In the genomic region with DNA sequence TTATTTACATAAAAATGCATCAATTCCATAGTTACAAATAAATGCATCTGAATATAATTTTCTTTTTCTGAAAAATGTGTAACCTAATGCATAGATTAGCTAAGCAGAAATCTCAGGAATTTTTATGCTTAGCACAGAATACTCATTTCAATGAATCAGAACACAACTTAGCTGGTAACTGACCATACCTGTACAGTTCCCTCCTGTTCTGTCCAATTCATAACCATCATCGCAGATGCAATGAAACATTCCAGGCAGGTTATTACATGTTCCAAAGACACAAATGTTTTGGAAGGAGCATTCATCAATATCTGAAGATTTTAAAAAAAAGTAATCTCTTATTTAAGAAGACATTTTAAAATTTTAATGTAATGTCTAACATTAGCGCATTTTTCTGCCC, we compare ENCODE assay signal across 28 cellular contexts.
"Had no signal": no experiment of that assay in that cellular context is flagged by ENCODE, and none has a peak within 500 bp of the region (broad histone marks: within the 10 kb centered on the region; RNA-seq: fewer than 3 reads in every experiment).

No MANE protein-coding gene starts in this region.

- H3K36me3 Mint-ChIP-seq: activated CD4-positive, alpha-beta memory T cell treated with anti-CD3 and anti-CD28 coated beads for 36 hours; activated CD8-positive, alpha-beta memory T cell treated with anti-CD3 and anti-CD28 coated beads, Interleukin-2, amount 10 ng/mL, durations not matched to agents 7 days and 5 days; activated naive CD4-positive, alpha-beta T cell treated with anti-CD3 and anti-CD28 coated beads, Interleukin-2, amount 10 ng/mL, durations not matched to agents 7 days and 5 days; activated naive CD4-positive, alpha-beta T cell treated with anti-CD3 and anti-CD28 coated beads, Interleukin-2, amount 50 U/mL, for 72 hours; activated naive CD8-positive, alpha-beta T cell treated with anti-CD3 and anti-CD28 coated beads, Interleukin-2, amount 10 ng/mL, durations not matched to agents 7 days and 5 days had no signal

- H3K27me3 Mint-ChIP-seq: activated CD4-positive, alpha-beta memory T cell treated with anti-CD3 and anti-CD28 coated beads for 36 hours; activated CD4-positive, alpha-beta T cell treated with anti-CD3 and anti-CD28 coated beads for 36 hours; activated CD4-positive, alpha-beta T cell treated with anti-CD3 and anti-CD28 coated beads, Interleukin-2, amount 10 ng/mL, durations not matched to agents 24 days and 14 days; activated CD8-positive, alpha-beta memory T cell treated with anti-CD3 and anti-CD28 coated beads, Interleukin-2, amount 10 ng/mL, durations not matched to agents 7 days and 5 days; activated naive CD4-positive, alpha-beta T cell treated with anti-CD3 and anti-CD28 coated beads, Interleukin-2, amount 10 ng/mL, durations not matched to agents 7 days and 5 days; brain had no signal

- H3K9me3 Mint-ChIP-seq: activated CD4-positive, alpha-beta memory T cell treated with anti-CD3 and anti-CD28 coated beads for 36 hours; activated CD4-positive, alpha-beta T cell treated with anti-CD3 and anti-CD28 coated beads, Interleukin-2, amount 10 ng/mL, durations not matched to agents 24 days and 14 days; activated naive CD4-positive, alpha-beta T cell treated with anti-CD3 and anti-CD28 coated beads, Interleukin-2, amount 10 ng/mL, durations not matched to agents 7 days and 5 days; activated naive CD8-positive, alpha-beta T cell treated with anti-CD3 and anti-CD28 coated beads, Interleukin-2, amount 10 ng/mL, durations not matched to agents 7 days and 5 days; activated T-helper 1 cell treated with anti-CD3 and anti-CD28 coated beads, Interleukin-12 subunit alpha, Interleukin-12 subunit beta, Interleukin-2, Interleukin-4 antibody, amounts not matched to agents 30 ng/mL and 10 ng/mL and 1 ng/mL, durations not matched to agents 14 hours and 24 hours and 36 hours; activated T-helper 2 cell treated with anti-CD3 and anti-CD28 coated beads, Interferon-gamma antibody, Interleukin-2, Interleukin-4, amounts not matched to agents 10 μg/mL and 5 μg/mL and 100 μg/mL, durations not matched to agents 14 hours and 24 hours and 36 hours had no signal

- H3K4me3 ChIP-seq: ascending aorta, colonic mucosa, esophagus muscularis mucosa, gastroesophageal sphincter had no signal

- H3K36me3 ChIP-seq: ascending aorta, colonic mucosa, esophagus muscularis mucosa, gastroesophageal sphincter had no signal

- DNase-seq: activated CD4-positive, alpha-beta memory T cell treated with anti-CD3 and anti-CD28 coated beads for 36 hours; activated CD4-positive, alpha-beta T cell treated with anti-CD3 and anti-CD28 coated beads for 36 hours; activated CD4-positive, alpha-beta T cell treated with anti-CD3 and anti-CD28 coated beads, Interleukin-2, amount 10 ng/mL, durations not matched to agents 24 days and 14 days; activated CD4-positive, CD25-positive, alpha-beta regulatory T cell; activated CD4-positive, CD25-positive, alpha-beta regulatory T cell treated with anti-CD3 and anti-CD28 coated beads, Interleukin-2, amount 50 U/mL, for 72 hours; activated CD8-positive, alpha-beta memory T cell treated with anti-CD3 and anti-CD28 coated beads, Interleukin-2, amount 10 ng/mL, durations not matched to agents 7 days and 5 days; activated CD8-positive, alpha-beta memory T cell treated with anti-CD3 and anti-CD28 coated beads, Interleukin-2, amount 50 U/mL, for 4 hours; activated CD8-positive, alpha-beta T cell treated with anti-CD3 and anti-CD28 coated beads, Interleukin-2, amount 10 ng/mL, durations not matched to agents 7 days and 5 days; activated effector memory CD4-positive, alpha-beta T cell treated with anti-CD3 and anti-CD28 coated beads, Interleukin-2, amount 50 U/mL, for 16 hours; activated naive CD4-positive, alpha-beta T cell treated with anti-CD3 and anti-CD28 coated beads, Interleukin-2, amount 10 ng/mL, durations not matched to agents 7 days and 5 days; activated naive CD8-positive, alpha-beta T cell treated with anti-CD3 and anti-CD28 coated beads, Interleukin-2, amount 10 ng/mL, durations not matched to agents 7 days and 5 days; activated T-cell treated with anti-CD3 and anti-CD28 coated beads, Interleukin-2, amount 50 U/mL, for 1 hour; activated T-cell treated with anti-CD3 and anti-CD28 coated beads, Interleukin-2, amount 50 U/mL, for 48 hours; central memory CD4-positive, alpha-beta T cell; cerebellar nuclear complex; colonic mucosa; effector CD8-positive, alpha-beta T cell; erythroblast; foreskin melanocyte; T-helper 2 cell had no signal

- H3K27ac ChIP-seq: ascending aorta, colonic mucosa, esophagus muscularis mucosa, gastroesophageal sphincter had no signal

- ATAC-seq: activated CD4-positive, alpha-beta T cell treated with anti-CD3 and anti-CD28 coated beads for 36 hours; activated CD8-positive, alpha-beta memory T cell treated with anti-CD3 and anti-CD28 coated beads, Interleukin-2, amount 10 ng/mL, durations not matched to agents 7 days and 5 days; activated CD8-positive, alpha-beta T cell treated with anti-CD3 and anti-CD28 coated beads, Interleukin-2, amount 10 ng/mL, durations not matched to agents 7 days and 5 days; activated naive CD4-positive, alpha-beta T cell treated with anti-CD3 and anti-CD28 coated beads, Interleukin-2, amount 50 U/mL, for 72 hours; gastroesophageal sphincter had no signal

- FAIRE-seq: endothelial cell of umbilical vein had no signal

- H3K4me1 ChIP-seq: ascending aorta, colonic mucosa, esophagus muscularis mucosa, gastroesophageal sphincter had no signal

- H3K9me3 ChIP-seq: ascending aorta, colonic mucosa, esophagus muscularis mucosa, gastroesophageal sphincter had no signal

- H3K27ac Mint-ChIP-seq: activated CD4-positive, alpha-beta memory T cell treated with anti-CD3 and anti-CD28 coated beads for 36 hours; activated CD4-positive, alpha-beta T cell treated with anti-CD3 and anti-CD28 coated beads for 36 hours; activated CD4-positive, alpha-beta T cell treated with anti-CD3 and anti-CD28 coated beads, Interleukin-2, amount 10 ng/mL, durations not matched to agents 24 days and 14 days; activated CD8-positive, alpha-beta memory T cell treated with anti-CD3 and anti-CD28 coated beads, Interleukin-2, amount 10 ng/mL, durations not matched to agents 7 days and 5 days; activated CD8-positive, alpha-beta T cell treated with anti-CD3 and anti-CD28 coated beads, Interleukin-2, amount 10 ng/mL, durations not matched to agents 7 days and 5 days; activated naive CD4-positive, alpha-beta T cell treated with anti-CD3 and anti-CD28 coated beads, Interleukin-2, amount 10 ng/mL, durations not matched to agents 7 days and 5 days; activated naive CD4-positive, alpha-beta T cell treated with anti-CD3 and anti-CD28 coated beads, Interleukin-2, amount 50 U/mL, for 72 hours; activated naive CD8-positive, alpha-beta T cell treated with anti-CD3 and anti-CD28 coated beads, Interleukin-2, amount 10 ng/mL, durations not matched to agents 7 days and 5 days; activated T-helper 1 cell treated with anti-CD3 and anti-CD28 coated beads, Interleukin-12 subunit alpha, Interleukin-12 subunit beta, Interleukin-2, Interleukin-4 antibody, amounts not matched to agents 30 ng/mL and 10 ng/mL and 1 ng/mL, durations not matched to agents 14 hours and 24 hours and 36 hours; activated T-helper 2 cell treated with anti-CD3 and anti-CD28 coated beads, Interferon-gamma antibody, Interleukin-2, Interleukin-4, amounts not matched to agents 10 μg/mL and 5 μg/mL and 100 μg/mL, durations not matched to agents 14 hours and 24 hours and 36 hours; brain had no signal

- H3K4me3 Mint-ChIP-seq: activated CD4-positive, alpha-beta memory T cell treated with anti-CD3 and anti-CD28 coated beads for 36 hours; activated CD4-positive, alpha-beta T cell treated with anti-CD3 and anti-CD28 coated beads for 36 hours; activated CD4-positive, alpha-beta T cell treated with anti-CD3 and anti-CD28 coated beads, Interleukin-2, amount 10 ng/mL, durations not matched to agents 24 days and 14 days; activated CD8-positive, alpha-beta memory T cell treated with anti-CD3 and anti-CD28 coated beads, Interleukin-2, amount 10 ng/mL, durations not matched to agents 7 days and 5 days; activated CD8-positive, alpha-beta T cell treated with anti-CD3 and anti-CD28 coated beads, Interleukin-2, amount 10 ng/mL, durations not matched to agents 7 days and 5 days; activated naive CD4-positive, alpha-beta T cell treated with anti-CD3 and anti-CD28 coated beads, Interleukin-2, amount 10 ng/mL, durations not matched to agents 7 days and 5 days; activated naive CD8-positive, alpha-beta T cell treated with anti-CD3 and anti-CD28 coated beads, Interleukin-2, amount 10 ng/mL, durations not matched to agents 7 days and 5 days; activated T-helper 1 cell treated with anti-CD3 and anti-CD28 coated beads, Interleukin-12 subunit alpha, Interleukin-12 subunit beta, Interleukin-2, Interleukin-4 antibody, amounts not matched to agents 30 ng/mL and 10 ng/mL and 1 ng/mL, durations not matched to agents 14 hours and 24 hours and 36 hours; brain had no signal

- H3K4me1 Mint-ChIP-seq: activated CD4-positive, alpha-beta T cell treated with anti-CD3 and anti-CD28 coated beads for 36 hours; activated CD4-positive, alpha-beta T cell treated with anti-CD3 and anti-CD28 coated beads, Interleukin-2, amount 10 ng/mL, durations not matched to agents 24 days and 14 days; activated CD8-positive, alpha-beta memory T cell treated with anti-CD3 and anti-CD28 coated beads, Interleukin-2, amount 10 ng/mL, durations not matched to agents 7 days and 5 days; activated naive CD4-positive, alpha-beta T cell treated with anti-CD3 and anti-CD28 coated beads, Interleukin-2, amount 10 ng/mL, durations not matched to agents 7 days and 5 days; activated naive CD8-positive, alpha-beta T cell treated with anti-CD3 and anti-CD28 coated beads, Interleukin-2, amount 10 ng/mL, durations not matched to agents 7 days and 5 days; brain had no signal

- H3K27me3 ChIP-seq: ascending aorta, colonic mucosa, esophagus muscularis mucosa, gastroesophageal sphincter had no signal
